In the genomic region with DNA sequence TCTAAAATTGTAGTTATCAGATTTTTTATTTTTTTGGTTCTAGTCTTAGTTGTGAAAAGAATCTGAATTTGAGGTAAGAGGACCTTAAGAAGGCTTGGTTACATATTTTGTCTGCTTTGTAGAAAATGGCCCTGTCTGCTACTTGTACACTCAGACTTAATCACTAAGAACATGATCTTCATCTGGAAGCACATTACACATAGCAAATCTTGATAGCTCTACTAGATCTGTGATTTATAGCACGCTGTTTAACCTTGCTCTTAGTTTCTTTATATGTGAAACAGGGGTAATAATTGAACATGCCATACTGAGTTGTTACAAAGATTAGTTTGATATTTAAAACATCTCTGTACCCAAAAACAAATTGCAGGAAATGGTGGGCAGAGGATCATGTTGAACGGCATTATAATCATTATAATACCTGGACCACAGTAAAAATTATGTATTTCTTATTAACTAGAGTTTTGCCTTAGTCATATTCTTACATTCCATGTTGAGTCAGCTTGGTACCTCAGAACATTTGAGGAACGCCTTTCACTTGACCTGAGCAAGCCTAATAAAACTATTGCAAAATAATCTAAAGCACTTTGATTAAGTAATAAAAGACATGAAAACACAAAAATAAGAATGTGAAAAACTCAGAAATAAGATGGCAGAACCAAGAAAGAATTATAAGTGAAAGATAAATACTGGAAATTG, we compare ENCODE assay signal across 21 cellular contexts.
DNase-seq lines count a peak whose midpoint lies in the region; ATAC-seq and TF ChIP-seq lines count a peak whose summit lies in the region.
"Had no signal": no experiment of that assay in that cellular context is flagged by ENCODE, and none has a peak within 500 bp of the region (broad histone marks: within the 10 kb centered on the region; RNA-seq: fewer than 3 reads in every experiment).

No MANE protein-coding gene starts in this region.

- no peak for TF ChIP-seq CTCF in SK-N-SH (IDR thresholded peaks at IDR 0.05)
- TF ChIP-seq CTCF in foreskin keratinocyte (conservative IDR thresholded peaks at IDR 0.05), result no peak
- no peak for TF ChIP-seq CTCF in tibial nerve (IDR thresholded peaks at IDR 0.05)

- H3K79me1 ChIP-seq in neuronal stem cell (ENCODE audit: low read depth, low read length), result no peaks in the 10 kb centered on the region

- no peak overlapping the region for H3K23ac ChIP-seq in neuronal stem cell (ENCODE audit: low read depth, low read length, poor library complexity)

- no peak overlapping the region for H2BK12ac ChIP-seq in neuronal stem cell (ENCODE audit: low read length)

- H4K8ac ChIP-seq in neuronal stem cell (ENCODE audit: low read depth, low read length), result no peak overlapping the region

- CTCF ChIA-PET in SK-N-SH (lab: Yijun Ruan, JAX), result no interaction called here

- H2BK5ac ChIP-seq in neuronal stem cell (ENCODE audit: low read length), result no peak overlapping the region

- H2BK15ac ChIP-seq in neuronal stem cell (ENCODE audit: low read length), result no peak overlapping the region

- H3K4me3 ChIP-seq in SK-N-SH (ENCODE audit: low read depth in 2 of 2, low read length in 1 of 2) (no peak overlapping the region), neuronal stem cell (ENCODE audit: low read length in 2 of 2) (no peak overlapping the region), tibial nerve (no peak overlapping the region)
- H3K4me3 ChIP-seq: GM12878, GM23338, K562, SJCRH30 had no signal

- no peaks in the 10 kb centered on the region for H3F3A ChIP-seq in SK-N-SH (replicated peaks; ENCODE audit: insufficient read depth)

- H3K9me2 ChIP-seq in SK-N-SH, result no peaks in the 10 kb centered on the region

- H3K4me2 ChIP-seq in SK-N-SH (no peak overlapping the region), neuronal stem cell (ENCODE audit: insufficient read depth, low read length, poor library complexity, severe bottlenecking) (no peak overlapping the region)
- H3K4me2 ChIP-seq: GM23338 had no signal

- H4K91ac ChIP-seq in neuronal stem cell (ENCODE audit: low read depth, low read length, poor library complexity), result no peak overlapping the region

- H3K36me3 ChIP-seq in SK-N-SH (replicated peaks in 1 of 2; ENCODE audit: control insufficient read depth in 1 of 2, insufficient read depth in 2 of 2, low read length in 1 of 2) (no peaks in the 10 kb centered on the region), neuronal stem cell (replicated peaks in 1 of 2; ENCODE audit: control insufficient read depth in 2 of 2, insufficient read depth in 2 of 2, low read length in 2 of 2) (no peaks in the 10 kb centered on the region), tibial nerve (no peaks in the 10 kb centered on the region)
- H3K36me3 ChIP-seq: SJCRH30 had no signal

- no peak overlapping the region for H3K9ac ChIP-seq in SK-N-SH
- no peak overlapping the region for H3K9ac ChIP-seq in neuronal stem cell (ENCODE audit: low read depth, low read length, poor library complexity)

- no peak overlapping the region for H3K27ac ChIP-seq in SK-N-SH (ENCODE audit: low read depth in 2 of 2, low read length in 1 of 2)
- no peak overlapping the region for H3K27ac ChIP-seq in foreskin keratinocyte
- H3K27ac ChIP-seq in neuronal stem cell (replicated peaks; ENCODE audit: low read length), result no peak overlapping the region
- H3K27ac ChIP-seq in tibial nerve, result no peak overlapping the region
- H3K27ac ChIP-seq: 22Rv1, SJCRH30 had no signal

- H3K18ac ChIP-seq in neuronal stem cell (ENCODE audit: low read length), result no peak overlapping the region

- H3K14ac ChIP-seq in neuronal stem cell (ENCODE audit: low read length), result no peak overlapping the region

- TF ChIP-seq EP300 in SK-N-SH (IDR thresholded peaks at IDR 0.05; ENCODE audit: borderline replicate concordance in 1 of 2, low read depth in 1 of 2, low read length in 1 of 2) (no peak), tibial nerve (IDR thresholded peaks at IDR 0.05) (no peak)

- no peaks in the 10 kb centered on the region for H4K20me1 ChIP-seq in SK-N-SH (ENCODE audit: insufficient read depth)

- WGBS in SK-N-SH (ENCODE audit: low lambda C conversion rate), result 42% methylated on average over 3 of the region's 3 CpGs
- no CpG with 5 or more reads among the region's 3 CpGs for WGBS in neuronal stem cell (ENCODE audit: extremely low coverage in 2 of 2, insufficient read length in 2 of 2, insufficient replicate concordance in 1 of 2), 2 donors
- WGBS in tibial nerve, 2 donors, result 88 to 92% methylated on average over 3 of the region's 3 CpGs

- TF ChIP-seq RAD21 in SK-N-SH (IDR thresholded peaks at IDR 0.05; ENCODE audit: low read length), result no peak

- H3K9me3 ChIP-seq in SK-N-SH (no peaks in the 10 kb centered on the region), neuronal stem cell (replicated peaks in 1 of 2; ENCODE audit: control insufficient read depth in 2 of 2, insufficient read depth in 1 of 2, low read depth in 1 of 2, low read length in 2 of 2) (no peaks in the 10 kb centered on the region), tibial nerve (no peaks in the 10 kb centered on the region)
- H3K9me3 ChIP-seq: SJCRH30 had no signal

- no peak for DNase-seq in SK-N-SH
- DNase-seq in amniotic epithelial cell (ENCODE audit: low read depth), result peak; percentile 85
- DNase-seq in foreskin keratinocyte, result peak; percentile 55 to 73
- no peak for DNase-seq in neuronal stem cell (ENCODE audit: low spot score)
- DNase-seq in RKO (ENCODE audit: low spot score), result no peak
- DNase-seq in tibial nerve (ENCODE audit: low spot score in 2 of 2), result no peak
- DNase-seq in Kasumi-1 (lab: John Stamatoyannopoulos, UW), result no peak
- DNase-seq: COR-L47, DMS153, GF-D8, NCI-H1105 treated with DMSO at 0.1 percent for 48 hours, NCI-H1694, NCI-H774, OCI-M1, SJCRH30 had no signal

- peak; percentile 40; the same call in 2 of the 3 replicates for ATAC-seq in SK-N-SH treated with all-trans-retinoic acid at 6 μM for 48 hours
- peak; percentile 76 for ATAC-seq in foreskin keratinocyte
- ATAC-seq: GM12878, GM23338, HCT116, K562 had no signal

- H3K4me1 ChIP-seq in SK-N-SH (ENCODE audit: control insufficient read depth in 1 of 2, insufficient read depth in 2 of 2, low read depth in 1 of 2, low read length in 1 of 2) (no peaks in the 10 kb centered on the region), foreskin keratinocyte (no peaks in the 10 kb centered on the region), neuronal stem cell (ENCODE audit: control insufficient read depth in 2 of 2, insufficient read depth in 1 of 2, low read depth in 1 of 2, low read length in 2 of 2) (no peaks in the 10 kb centered on the region), tibial nerve (no peaks in the 10 kb centered on the region)
- H3K4me1 ChIP-seq: SJCRH30 had no signal

- no peak for TF ChIP-seq POLR2A in tibial nerve (IDR thresholded peaks at IDR 0.05)

- H3K4ac ChIP-seq in neuronal stem cell (ENCODE audit: low read length), result no peak overlapping the region

- H3K27me3 ChIP-seq in SK-N-SH (ENCODE audit: insufficient read depth) (no peaks in the 10 kb centered on the region), foreskin keratinocyte (no peaks in the 10 kb centered on the region), neuronal stem cell (ENCODE audit: control insufficient read depth in 3 of 3, insufficient read depth in 3 of 3, low read depth in 1 of 3, low read length in 3 of 3) (no peaks in the 10 kb centered on the region), tibial nerve (no peaks in the 10 kb centered on the region)
- H3K27me3 ChIP-seq: SJCRH30 had no signal

- no peaks in the 10 kb centered on the region for H3K79me2 ChIP-seq in SK-N-SH (ENCODE audit: insufficient read depth)

- POLR2A ChIA-PET in SK-N-SH (lab: Yijun Ruan, JAX), result no interaction called here

- H2BK120ac ChIP-seq in neuronal stem cell (ENCODE audit: low read depth, low read length), result no peak overlapping the region

- H2AFZ ChIP-seq in SK-N-SH (ENCODE audit: low read depth) (no peak overlapping the region), neuronal stem cell (ENCODE audit: low read length) (no peak overlapping the region)
- H2AFZ ChIP-seq: GM23338 had no signal

- H2AK5ac ChIP-seq in neuronal stem cell (ENCODE audit: low read depth, low read length), result no peak overlapping the region

TF ChIP-seq in SK-N-SH treated with all-trans-retinoic acid at 6 μM for 48 hours, 23 proteins besides CTCF, POLR2A, EP300 and RAD21 (continues in another document):
- TF ChIP-seq BACH2 (CRISPR knock-in tag; IDR thresholded peaks at IDR 0.05; ENCODE audit: borderline replicate concordance) (no peak), ISL1 (CRISPR knock-in tag; IDR thresholded peaks at IDR 0.05) (no peak), PPARA (CRISPR knock-in tag; IDR thresholded peaks at IDR 0.05; ENCODE audit: borderline replicate concordance) (no peak)
- TF ChIP-seq, protein P1, sequence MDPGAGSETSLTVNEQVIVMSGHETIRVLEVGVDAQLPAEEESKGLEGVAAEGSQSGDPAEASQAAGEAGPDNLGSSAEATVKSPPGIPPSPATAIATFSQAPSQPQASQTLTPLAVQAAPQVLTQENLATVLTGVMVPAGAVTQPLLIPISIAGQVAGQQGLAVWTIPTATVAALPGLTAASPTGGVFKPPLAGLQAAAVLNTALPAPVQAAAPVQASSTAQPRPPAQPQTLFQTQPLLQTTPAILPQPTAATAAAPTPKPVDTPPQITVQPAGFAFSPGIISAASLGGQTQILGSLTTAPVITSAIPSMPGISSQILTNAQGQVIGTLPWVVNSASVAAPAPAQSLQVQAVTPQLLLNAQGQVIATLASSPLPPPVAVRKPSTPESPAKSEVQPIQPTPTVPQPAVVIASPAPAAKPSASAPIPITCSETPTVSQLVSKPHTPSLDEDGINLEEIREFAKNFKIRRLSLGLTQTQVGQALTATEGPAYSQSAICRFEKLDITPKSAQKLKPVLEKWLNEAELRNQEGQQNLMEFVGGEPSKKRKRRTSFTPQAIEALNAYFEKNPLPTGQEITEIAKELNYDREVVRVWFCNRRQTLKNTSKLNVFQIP (CRISPR knock-in tag; IDR thresholded peaks at IDR 0.05; ENCODE audit: borderline replicate concordance, low read depth), result no peak

TF ChIP-seq in SK-N-SH, 30 proteins besides CTCF, POLR2A, EP300 and RAD21 (continues in another document):
- TF ChIP-seq POLR2AphosphoS5 (IDR thresholded peaks at IDR 0.05; ENCODE audit: low read depth, low read length), result no peak
- TF ChIP-seq FOSL2 (IDR thresholded peaks at IDR 0.05; ENCODE audit: borderline replicate concordance, low read depth), result no peak
- TF ChIP-seq GABPA (IDR thresholded peaks at IDR 0.05; ENCODE audit: low read depth), result no peak
- TF ChIP-seq, protein P2, sequence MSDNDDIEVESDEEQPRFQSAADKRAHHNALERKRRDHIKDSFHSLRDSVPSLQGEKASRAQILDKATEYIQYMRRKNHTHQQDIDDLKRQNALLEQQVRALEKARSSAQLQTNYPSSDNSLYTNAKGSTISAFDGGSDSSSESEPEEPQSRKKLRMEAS (IDR thresholded peaks at IDR 0.05; ENCODE audit: low read depth), result no peak
- no peak for TF ChIP-seq RXRA (IDR thresholded peaks at IDR 0.05; ENCODE audit: borderline replicate concordance, low read depth)

Comparison
In these comparisons a context has a peak if more than half of its experiments do, and no peak if none do; other contexts are left out.
1. DNase-seq: peak in amniotic epithelial cell (single experiment) and foreskin keratinocyte (2 of 2); none in SK-N-SH (single experiment), neuronal stem cell (single experiment), RKO (single experiment), tibial nerve (0 of 2) and Kasumi-1 (0 of 2).